Comparison of ENCODE assay signal across 8 cellular contexts in genomic region chr19:1223018-1223855, GRCh38. TPM values are rescaled to one million over a fixed set of nuclear protein-coding genes. Genes with fewer than 3 reads are reported as not detected.
A peak's percentile ranks its signal among the peaks of the same experiment; 100 is the strongest.
DNase-seq lines count a peak whose midpoint lies in the region; ATAC-seq and TF ChIP-seq lines count a peak whose summit lies in the region.

No MANE protein-coding gene starts in this region.

- POLR2A ChIA-PET in naive thymus-derived CD8-positive, alpha-beta T cell (lab: Charles Lee), result interaction anchor here (1.0 kb wide), 1 partner anchor 15 kb away, joined by 4 read pairs; no protein-coding TSS in a partner anchor

- H3K27ac Mint-ChIP-seq in naive thymus-derived CD8-positive, alpha-beta T cell, result peak overlapping the region in 1 of 10 donors; percentile 13

- TF ChIP-seq CTCF in mammary epithelial cell (conservative IDR thresholded peaks at IDR 0.05 in 1 of 2, IDR thresholded peaks at IDR 0.05 in 1 of 2; ENCODE audit: extremely low read depth in 1 of 2, insufficient read depth in 1 of 2, low read depth in 1 of 2, low read length in 2 of 2) (peak; percentile 29 to 58), sigmoid colon (IDR thresholded peaks at IDR 0.05) (peak in 2 of 4 experiments; percentile 12 to 16)

- H3K27me3 ChIP-seq in mammary epithelial cell (ENCODE audit: insufficient read depth, low read length), result no peaks in the 10 kb centered on the region
- H3K27me3 ChIP-seq in sigmoid colon, result no peaks in the 10 kb centered on the region

- CTCF ChIA-PET in mammary epithelial cell (lab: Charles Lee; ENCODE audit: low non-redundant PET), result no interaction called here

- H3K4me1 Mint-ChIP-seq in naive thymus-derived CD8-positive, alpha-beta T cell, result no peaks in the 10 kb centered on the region

- H3K27me3 Mint-ChIP-seq in naive thymus-derived CD8-positive, alpha-beta T cell, result no peaks in the 10 kb centered on the region

- TF ChIP-seq POLR2A in sigmoid colon (IDR thresholded peaks at IDR 0.05), result no peak

- intact Hi-C loops in mammary epithelial cell (cut with micrococcal nuclease) (no loop called here), sigmoid colon (cut with DNase I) (no loop called here)

- ATAC-seq in naive thymus-derived CD8-positive, alpha-beta T cell, result peak; percentile 53 to 57
- no peak for ATAC-seq in HG03521 (IDR thresholded peaks at IDR 0.05; ENCODE audit: unreplicated experiment)

- dilution Hi-C loops in mammary epithelial cell (cut with HindIII; ENCODE audit: low sequenced_read_pairs), result no loop called here

- H3K36me3 ChIP-seq in mammary epithelial cell (ENCODE audit: insufficient read depth, low read length) (peaks cover 4% of the 10 kb centered on the region), sigmoid colon (peaks cover 13 to 87% (median 53%) of the 10 kb centered on the region in 4 donors)

- H3K27ac ChIP-seq in mammary epithelial cell (ENCODE audit: insufficient read depth, low read depth, low read length), result no peak overlapping the region
- H3K27ac ChIP-seq in sigmoid colon, result no peak overlapping the region

- no peaks in the 10 kb centered on the region for H3K9me3 Mint-ChIP-seq in naive thymus-derived CD8-positive, alpha-beta T cell

- H4K20me1 ChIP-seq in mammary epithelial cell (ENCODE audit: insufficient read depth, low read length), result peaks cover 2% of the 10 kb centered on the region

- no peak for TF ChIP-seq EP300 in sigmoid colon (IDR thresholded peaks at IDR 0.05)

- BruUV-seq in mammary epithelial cell (replicated peaks; lab: Mats Ljungman, UMichigan), result no TSS peak

- no peak overlapping the region for H2AFZ ChIP-seq in mammary epithelial cell (ENCODE audit: low read depth, low read length)

- H3K9ac ChIP-seq in mammary epithelial cell (ENCODE audit: insufficient read depth, low read length), result no peak overlapping the region

- H3K9me3 ChIP-seq in mammary epithelial cell (replicated peaks; ENCODE audit: insufficient read depth, low read length), result no peaks in the 10 kb centered on the region
- no peaks in the 10 kb centered on the region for H3K9me3 ChIP-seq in sigmoid colon

- H3K4me3 Mint-ChIP-seq in naive thymus-derived CD8-positive, alpha-beta T cell, result no peak overlapping the region

- H3K4me3 ChIP-seq in mammary epithelial cell (replicated peaks in 1 of 3; ENCODE audit: insufficient read depth in 1 of 3, low read depth in 2 of 3, low read length in 3 of 3) (no peak overlapping the region), sigmoid colon (no peak overlapping the region)

- in situ Hi-C loops in mammary epithelial cell (cut with MboI; ENCODE audit: low sequenced_read_pairs in 2 of 2), result no loop called here

- H3K4me1 ChIP-seq in mammary epithelial cell (ENCODE audit: insufficient read depth, low read length), result no peaks in the 10 kb centered on the region
- peaks cover 0 to 46% (median 32%) of the 10 kb centered on the region in 4 donors for H3K4me1 ChIP-seq in sigmoid colon

- WGBS in mammary epithelial cell (ENCODE audit: low coverage, missing lambda C conversion rate), result 65% methylated on average over 32 of the region's 48 CpGs
- 78 to 85% methylated on average over 48 of the region's 48 CpGs for WGBS in sigmoid colon, 2 donors

- H3K79me2 ChIP-seq in mammary epithelial cell (ENCODE audit: insufficient read depth, low read length), result peaks cover 31% of the 10 kb centered on the region

- DNase-seq in EH (ENCODE audit: low read depth) (peak; percentile 53), HuH-7.5 (ENCODE audit: low spot score) (peak; percentile 97), mammary epithelial cell (no peak), sigmoid colon (no peak), GOT3 (lab: John Stamatoyannopoulos, UW) (no peak)
- DNase-seq in naive thymus-derived CD8-positive, alpha-beta T cell, result peak in 1 of 10 donors; percentile 59
- DNase-seq in stimulated activated CD4-positive, alpha-beta T cell treated with anti-CD3 and anti-CD28 coated beads, Interleukin-2, amount 100 ng/mL, for 48 hours, result no peak

- H3K36me3 Mint-ChIP-seq in naive thymus-derived CD8-positive, alpha-beta T cell, result peaks cover 0 to 3% (median 3%) of the 10 kb centered on the region in 3 donors

- no peak overlapping the region for H3K4me2 ChIP-seq in mammary epithelial cell (ENCODE audit: insufficient read depth, low read depth, low read length)

RNA-seq across cellular contexts. Expression of gene CBARP, which starts 14.6 kb away (rescaled TPM):
- total RNA-seq in mammary epithelial cell (1 to 10 TPM; 5.8 to 7.3 TPM), sigmoid colon (under 1 TPM in 3 of 4 donors, not detected in 1; 0.36 to 0.82 (median 0.81) TPM)
- polyA plus RNA-seq in mammary epithelial cell (0.88 TPM), sigmoid colon (under 1 TPM in 1 of 3 donors, not detected in 2; 0.36 TPM)
- polyA minus RNA-seq in mammary epithelial cell, result 1.1 TPM
- total RNA-seq in naive thymus-derived CD8-positive, alpha-beta T cell, result not detected
- polyA plus RNA-seq in naive thymus-derived CD8-positive, alpha-beta T cell, result not detected

RNA-seq across cellular contexts. Expression of gene STK11, which starts 17.7 kb away (rescaled TPM):
- total RNA-seq in mammary epithelial cell (10 to 100 TPM; 57.7 to 67.5 TPM), sigmoid colon (10 to 100 TPM; 36.4 to 51.0 (median 42.7) TPM)
- polyA plus RNA-seq in mammary epithelial cell (32.7 TPM), sigmoid colon (10 to 100 TPM; 31.2 to 86.5 (median 41.8) TPM)
- polyA minus RNA-seq in mammary epithelial cell, result 48.3 TPM
- total RNA-seq in naive thymus-derived CD8-positive, alpha-beta T cell, result 10 to 100 TPM; 91.5 to 96.0 TPM
- polyA plus RNA-seq in naive thymus-derived CD8-positive, alpha-beta T cell, result 10 to 100 TPM; 12.3 to 43.9 (median 20.3) TPM

RNA-seq across cellular contexts. Expression of gene ATP5F1D, which starts 18.3 kb away (rescaled TPM):
- total RNA-seq in mammary epithelial cell (100 to 1,000 TPM in 1 of 2 donors, 10 to 100 TPM in 1; 12.3 to 198 TPM), sigmoid colon (100 to 1,000 TPM in 3 of 4 donors, 10 to 100 TPM in 1; 74.7 to 112 (median 104) TPM)
- polyA plus RNA-seq in mammary epithelial cell (137 TPM), sigmoid colon (100 to 1,000 TPM; 294 to 390 (median 352) TPM)
- polyA minus RNA-seq in mammary epithelial cell, result 24.2 TPM
- total RNA-seq in naive thymus-derived CD8-positive, alpha-beta T cell, result 10 to 100 TPM; 83.9 to 89.0 TPM
- 100 to 1,000 TPM; 214 to 264 (median 262) TPM for polyA plus RNA-seq in naive thymus-derived CD8-positive, alpha-beta T cell

RNA-seq across cellular contexts. Expression of gene MIDN, which starts 25.1 kb away (rescaled TPM):
- total RNA-seq in mammary epithelial cell, result 10 to 100 TPM; 17.5 to 73.8 TPM
- polyA plus RNA-seq in mammary epithelial cell, result 19.1 TPM
- polyA minus RNA-seq in mammary epithelial cell, result 26.2 TPM
- total RNA-seq in naive thymus-derived CD8-positive, alpha-beta T cell, result 10 to 100 TPM; 31.2 to 35.4 TPM
- 1 to 10 TPM; 1.1 to 8.2 (median 6.6) TPM for polyA plus RNA-seq in naive thymus-derived CD8-positive, alpha-beta T cell
- total RNA-seq in sigmoid colon, result 10 to 100 TPM; 14.6 to 70.3 (median 15.4) TPM
- 10 to 100 TPM; 42.1 to 87.0 (median 57.7) TPM for polyA plus RNA-seq in sigmoid colon

RNA-seq across cellular contexts. Expression of gene CIRBP, which starts 45.9 kb away (rescaled TPM):
- total RNA-seq in mammary epithelial cell (100 to 1,000 TPM; 196 to 221 TPM), sigmoid colon (1,000 to 10,000 TPM in 1 of 4 donors, 100 to 1,000 TPM in 3; 602 to 1,004 (median 791) TPM)
- polyA plus RNA-seq in mammary epithelial cell (132 TPM), sigmoid colon (100 to 1,000 TPM; 129 to 455 (median 265) TPM)
- polyA minus RNA-seq in mammary epithelial cell, result 125 TPM
- 100 to 1,000 TPM; 565 to 579 TPM for total RNA-seq in naive thymus-derived CD8-positive, alpha-beta T cell
- polyA plus RNA-seq in naive thymus-derived CD8-positive, alpha-beta T cell, result 100 to 1,000 TPM; 204 to 273 (median 262) TPM

Comparison
In these comparisons a context has a peak if more than half of its experiments do, and no peak if none do; other contexts are left out.
1. DNase-seq: peak in EH (single experiment) and HuH-7.5 (single experiment); none in mammary epithelial cell (single experiment), sigmoid colon (single experiment), GOT3 (single experiment) and stimulated activated CD4-positive, alpha-beta T cell treated with anti-CD3 and anti-CD28 coated beads, Interleukin-2, amount 100 ng/mL, for 48 hours (0 of 2).